In the genomic region with DNA sequence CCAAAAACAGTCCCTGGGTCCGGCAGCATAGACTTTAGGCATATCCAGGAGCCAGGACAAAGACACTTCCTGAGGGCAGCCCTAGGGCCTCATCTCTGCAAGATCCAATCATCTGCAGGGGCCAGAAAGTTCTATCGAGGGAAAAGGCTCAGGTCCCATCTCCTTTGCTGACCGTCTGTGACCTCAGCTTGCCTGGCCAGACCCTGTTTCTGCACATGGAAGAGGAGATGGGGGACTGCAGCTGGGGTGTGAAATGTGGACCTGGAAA, we compare ENCODE assay signal across 1 cellular context.
TF ChIP-seq lines count a peak whose summit lies in the region.

No MANE protein-coding gene starts in this region.

TF ChIP-seq in H1, 55 proteins besides CTCF, POLR2A, EP300 and RAD21 (continued from another document):
- TF ChIP-seq, protein P1, sequence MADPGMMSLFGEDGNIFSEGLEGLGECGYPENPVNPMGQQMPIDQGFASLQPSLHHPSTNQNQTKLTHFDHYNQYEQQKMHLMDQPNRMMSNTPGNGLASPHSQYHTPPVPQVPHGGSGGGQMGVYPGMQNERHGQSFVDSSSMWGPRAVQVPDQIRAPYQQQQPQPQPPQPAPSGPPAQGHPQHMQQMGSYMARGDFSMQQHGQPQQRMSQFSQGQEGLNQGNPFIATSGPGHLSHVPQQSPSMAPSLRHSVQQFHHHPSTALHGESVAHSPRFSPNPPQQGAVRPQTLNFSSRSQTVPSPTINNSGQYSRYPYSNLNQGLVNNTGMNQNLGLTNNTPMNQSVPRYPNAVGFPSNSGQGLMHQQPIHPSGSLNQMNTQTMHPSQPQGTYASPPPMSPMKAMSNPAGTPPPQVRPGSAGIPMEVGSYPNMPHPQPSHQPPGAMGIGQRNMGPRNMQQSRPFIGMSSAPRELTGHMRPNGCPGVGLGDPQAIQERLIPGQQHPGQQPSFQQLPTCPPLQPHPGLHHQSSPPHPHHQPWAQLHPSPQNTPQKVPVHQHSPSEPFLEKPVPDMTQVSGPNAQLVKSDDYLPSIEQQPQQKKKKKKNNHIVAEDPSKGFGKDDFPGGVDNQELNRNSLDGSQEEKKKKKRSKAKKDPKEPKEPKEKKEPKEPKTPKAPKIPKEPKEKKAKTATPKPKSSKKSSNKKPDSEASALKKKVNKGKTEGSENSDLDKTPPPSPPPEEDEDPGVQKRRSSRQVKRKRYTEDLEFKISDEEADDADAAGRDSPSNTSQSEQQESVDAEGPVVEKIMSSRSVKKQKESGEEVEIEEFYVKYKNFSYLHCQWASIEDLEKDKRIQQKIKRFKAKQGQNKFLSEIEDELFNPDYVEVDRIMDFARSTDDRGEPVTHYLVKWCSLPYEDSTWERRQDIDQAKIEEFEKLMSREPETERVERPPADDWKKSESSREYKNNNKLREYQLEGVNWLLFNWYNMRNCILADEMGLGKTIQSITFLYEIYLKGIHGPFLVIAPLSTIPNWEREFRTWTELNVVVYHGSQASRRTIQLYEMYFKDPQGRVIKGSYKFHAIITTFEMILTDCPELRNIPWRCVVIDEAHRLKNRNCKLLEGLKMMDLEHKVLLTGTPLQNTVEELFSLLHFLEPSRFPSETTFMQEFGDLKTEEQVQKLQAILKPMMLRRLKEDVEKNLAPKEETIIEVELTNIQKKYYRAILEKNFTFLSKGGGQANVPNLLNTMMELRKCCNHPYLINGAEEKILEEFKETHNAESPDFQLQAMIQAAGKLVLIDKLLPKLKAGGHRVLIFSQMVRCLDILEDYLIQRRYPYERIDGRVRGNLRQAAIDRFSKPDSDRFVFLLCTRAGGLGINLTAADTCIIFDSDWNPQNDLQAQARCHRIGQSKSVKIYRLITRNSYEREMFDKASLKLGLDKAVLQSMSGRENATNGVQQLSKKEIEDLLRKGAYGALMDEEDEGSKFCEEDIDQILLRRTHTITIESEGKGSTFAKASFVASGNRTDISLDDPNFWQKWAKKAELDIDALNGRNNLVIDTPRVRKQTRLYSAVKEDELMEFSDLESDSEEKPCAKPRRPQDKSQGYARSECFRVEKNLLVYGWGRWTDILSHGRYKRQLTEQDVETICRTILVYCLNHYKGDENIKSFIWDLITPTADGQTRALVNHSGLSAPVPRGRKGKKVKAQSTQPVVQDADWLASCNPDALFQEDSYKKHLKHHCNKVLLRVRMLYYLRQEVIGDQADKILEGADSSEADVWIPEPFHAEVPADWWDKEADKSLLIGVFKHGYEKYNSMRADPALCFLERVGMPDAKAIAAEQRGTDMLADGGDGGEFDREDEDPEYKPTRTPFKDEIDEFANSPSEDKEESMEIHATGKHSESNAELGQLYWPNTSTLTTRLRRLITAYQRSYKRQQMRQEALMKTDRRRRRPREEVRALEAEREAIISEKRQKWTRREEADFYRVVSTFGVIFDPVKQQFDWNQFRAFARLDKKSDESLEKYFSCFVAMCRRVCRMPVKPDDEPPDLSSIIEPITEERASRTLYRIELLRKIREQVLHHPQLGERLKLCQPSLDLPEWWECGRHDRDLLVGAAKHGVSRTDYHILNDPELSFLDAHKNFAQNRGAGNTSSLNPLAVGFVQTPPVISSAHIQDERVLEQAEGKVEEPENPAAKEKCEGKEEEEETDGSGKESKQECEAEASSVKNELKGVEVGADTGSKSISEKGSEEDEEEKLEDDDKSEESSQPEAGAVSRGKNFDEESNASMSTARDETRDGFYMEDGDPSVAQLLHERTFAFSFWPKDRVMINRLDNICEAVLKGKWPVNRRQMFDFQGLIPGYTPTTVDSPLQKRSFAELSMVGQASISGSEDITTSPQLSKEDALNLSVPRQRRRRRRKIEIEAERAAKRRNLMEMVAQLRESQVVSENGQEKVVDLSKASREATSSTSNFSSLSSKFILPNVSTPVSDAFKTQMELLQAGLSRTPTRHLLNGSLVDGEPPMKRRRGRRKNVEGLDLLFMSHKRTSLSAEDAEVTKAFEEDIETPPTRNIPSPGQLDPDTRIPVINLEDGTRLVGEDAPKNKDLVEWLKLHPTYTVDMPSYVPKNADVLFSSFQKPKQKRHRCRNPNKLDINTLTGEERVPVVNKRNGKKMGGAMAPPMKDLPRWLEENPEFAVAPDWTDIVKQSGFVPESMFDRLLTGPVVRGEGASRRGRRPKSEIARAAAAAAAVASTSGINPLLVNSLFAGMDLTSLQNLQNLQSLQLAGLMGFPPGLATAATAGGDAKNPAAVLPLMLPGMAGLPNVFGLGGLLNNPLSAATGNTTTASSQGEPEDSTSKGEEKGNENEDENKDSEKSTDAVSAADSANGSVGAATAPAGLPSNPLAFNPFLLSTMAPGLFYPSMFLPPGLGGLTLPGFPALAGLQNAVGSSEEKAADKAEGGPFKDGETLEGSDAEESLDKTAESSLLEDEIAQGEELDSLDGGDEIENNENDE (IDR thresholded peaks at IDR 0.05; ENCODE audit: insufficient replicate concordance, low read length) = no peak
- no peak for TF ChIP-seq ZNF274 (IDR thresholded peaks at IDR 0.05; ENCODE audit: borderline replicate concordance, extremely low read depth, low read length)
- TF ChIP-seq CHD2 (IDR thresholded peaks at IDR 0.05; ENCODE audit: low read length) = no peak
- no peak for TF ChIP-seq PHF8 (conservative IDR thresholded peaks at IDR 0.05; ENCODE audit: low read depth, low read length)
- TF ChIP-seq RFX5 (IDR thresholded peaks at IDR 0.05; ENCODE audit: borderline replicate concordance, low read depth, low read length) = no peak
- no peak for TF ChIP-seq TAF1 (IDR thresholded peaks at IDR 0.05; ENCODE audit: low read depth, low read length)
- TF ChIP-seq RBBP5 (IDR thresholded peaks at IDR 0.05; ENCODE audit: borderline replicate concordance, low read depth, low read length) = no peak
- TF ChIP-seq, protein P2, sequence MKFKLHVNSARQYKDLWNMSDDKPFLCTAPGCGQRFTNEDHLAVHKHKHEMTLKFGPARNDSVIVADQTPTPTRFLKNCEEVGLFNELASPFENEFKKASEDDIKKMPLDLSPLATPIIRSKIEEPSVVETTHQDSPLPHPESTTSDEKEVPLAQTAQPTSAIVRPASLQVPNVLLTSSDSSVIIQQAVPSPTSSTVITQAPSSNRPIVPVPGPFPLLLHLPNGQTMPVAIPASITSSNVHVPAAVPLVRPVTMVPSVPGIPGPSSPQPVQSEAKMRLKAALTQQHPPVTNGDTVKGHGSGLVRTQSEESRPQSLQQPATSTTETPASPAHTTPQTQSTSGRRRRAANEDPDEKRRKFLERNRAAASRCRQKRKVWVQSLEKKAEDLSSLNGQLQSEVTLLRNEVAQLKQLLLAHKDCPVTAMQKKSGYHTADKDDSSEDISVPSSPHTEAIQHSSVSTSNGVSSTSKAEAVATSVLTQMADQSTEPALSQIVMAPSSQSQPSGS (IDR thresholded peaks at IDR 0.05; ENCODE audit: low read length) = no peak
